ENCODE assay signal across 8 cellular contexts in the genomic region with DNA sequence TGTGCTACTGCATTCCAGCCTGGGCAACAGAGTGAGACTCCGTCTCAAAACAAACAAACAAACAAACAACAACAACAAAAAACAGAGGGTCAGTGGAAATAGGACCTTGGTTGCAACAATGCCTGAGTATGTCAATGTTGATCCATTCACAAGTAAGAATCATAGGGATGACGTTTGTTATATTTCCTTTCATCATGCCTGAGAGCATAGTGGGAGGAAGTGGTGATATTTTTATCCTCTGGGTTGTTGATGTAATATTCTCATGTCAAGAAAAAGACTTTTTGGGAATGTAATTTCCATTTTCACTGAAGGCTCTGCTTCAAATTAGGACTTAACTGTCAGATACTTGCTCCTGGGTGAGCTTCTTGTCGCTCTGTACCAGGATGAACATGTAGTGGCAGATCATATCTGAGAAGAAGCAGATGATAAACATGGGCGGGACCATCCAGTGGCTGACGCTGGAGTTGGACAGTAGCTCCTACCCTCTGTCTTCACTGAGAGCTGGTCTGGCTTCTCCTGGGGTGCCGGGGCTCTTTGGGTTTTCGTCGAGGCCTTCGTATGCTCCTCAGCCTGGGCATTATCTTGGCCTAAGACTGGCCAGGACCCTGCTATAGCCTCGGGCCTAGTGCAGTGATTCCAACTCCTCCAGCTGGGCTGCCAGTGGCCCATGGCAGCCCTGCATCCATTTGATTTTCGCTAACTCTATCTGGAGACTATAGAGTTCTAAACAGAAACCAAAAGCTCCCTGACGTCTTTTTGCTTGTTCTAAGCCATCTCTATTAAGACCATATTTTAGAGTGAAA. TPM values are rescaled to one million over a fixed set of nuclear protein-coding genes. Genes with fewer than 3 reads are reported as not detected.
DNase-seq lines count a peak whose midpoint lies in the region; ATAC-seq, FAIRE-seq and TF ChIP-seq lines count a peak whose summit lies in the region.

No MANE protein-coding gene starts in this region.

- no peaks in the 10 kb centered on the region for H3K27me3 ChIP-seq in rectal smooth muscle tissue (ENCODE audit: control insufficient read depth, insufficient read depth, low read length)

- peaks cover 43% of the 10 kb centered on the region for H3K4me1 Mint-ChIP-seq in activated T-cell treated with anti-CD3 and anti-CD28 coated beads, Interleukin-2, amount 50 U/mL, for 4 hours (ENCODE audit: low read depth)

- H3K36me3 Mint-ChIP-seq in activated T-cell treated with anti-CD3 and anti-CD28 coated beads, Interleukin-2, amount 50 U/mL, for 4 hours (ENCODE audit: insufficient read depth) = peaks cover 15% of the 10 kb centered on the region

- peak; percentile 65 to 79 for ATAC-seq in activated T-cell treated with anti-CD3 and anti-CD28 coated beads, Interleukin-2, amount 50 U/mL, for 4 hours

- peaks cover 6% of the 10 kb centered on the region for H3K4me1 ChIP-seq in rectal smooth muscle tissue (ENCODE audit: control insufficient read depth, insufficient read depth, low read length)

- H3K9me3 Mint-ChIP-seq in activated T-cell treated with anti-CD3 and anti-CD28 coated beads, Interleukin-2, amount 50 U/mL, for 4 hours = no peaks in the 10 kb centered on the region

- no peak for FAIRE-seq in GM19239 (lab: Jason Lieb, UNC)

- H3K27me3 Mint-ChIP-seq in activated T-cell treated with anti-CD3 and anti-CD28 coated beads, Interleukin-2, amount 50 U/mL, for 4 hours (ENCODE audit: low read depth) = no peaks in the 10 kb centered on the region

- H3K36me3 ChIP-seq in rectal smooth muscle tissue (ENCODE audit: control insufficient read depth, insufficient read depth, low read length) = no peaks in the 10 kb centered on the region

- peak overlapping the region; percentile 32 for H3K4me3 ChIP-seq in fibroblast of villous mesenchyme (ENCODE audit: low read depth, low read length)
- H3K4me3 ChIP-seq in rectal smooth muscle tissue (ENCODE audit: low read length) = peak overlapping the region; percentile 46

- DNase-seq in DMS79 treated with DMSO at 0.1 percent for 48 hours (lab: John Stamatoyannopoulos, UW) = peak; percentile 1
- no peak for DNase-seq in DMS79 (lab: John Stamatoyannopoulos, UW)
- no peak for DNase-seq in activated T-cell treated with anti-CD3 and anti-CD28 coated beads, Interleukin-2, amount 50 U/mL, for 4 hours
- DNase-seq in fibroblast of villous mesenchyme (ENCODE audit: low read depth) = peak; percentile 71
- no peak for DNase-seq in superior temporal gyrus (ENCODE audit: extremely low spot score)
- DNase-seq in stimulated activated CD4-positive, alpha-beta T cell treated with anti-CD3 and anti-CD28 coated beads, Interleukin-2, amount 100 ng/mL, for 48 hours = no peak
- no peak for DNase-seq in GM19239 (ENCODE audit: insufficient read length, low spot score)

- no peak overlapping the region for H3K9ac ChIP-seq in rectal smooth muscle tissue (ENCODE audit: low read length)

- H3K27ac ChIP-seq in rectal smooth muscle tissue (ENCODE audit: low read depth, low read length) = peak overlapping the region; percentile 86

- peak overlapping the region; percentile 79 for H3K4me3 Mint-ChIP-seq in activated T-cell treated with anti-CD3 and anti-CD28 coated beads, Interleukin-2, amount 50 U/mL, for 4 hours

- TF ChIP-seq CTCF in fibroblast of villous mesenchyme (IDR thresholded peaks at IDR 0.05; ENCODE audit: insufficient read depth, low read depth, low read length) = no peak

RNA-seq across cellular contexts. Expression of a gene that starts 19.6 kb away (rescaled TPM):
- 100 to 1,000 TPM; 112 to 124 (median 114) TPM for total RNA-seq in activated T-cell treated with anti-CD3 and anti-CD28 coated beads, Interleukin-2, amount 50 U/mL, for 4 hours
- 109 and 142 TPM in 2 replicates for total RNA-seq in fibroblast of villous mesenchyme

RNA-seq across cellular contexts. Expression of a gene that starts 58.2 kb away (rescaled TPM):
- 10 to 100 TPM; 46.5 to 53.4 (median 49.0) TPM for total RNA-seq in activated T-cell treated with anti-CD3 and anti-CD28 coated beads, Interleukin-2, amount 50 U/mL, for 4 hours
- total RNA-seq in fibroblast of villous mesenchyme = 11.9 and 19.4 TPM in 2 replicates

Comparison
In these comparisons a context has a peak if more than half of its experiments do, and no peak if none do; other contexts are left out.
1. DNase-seq: peak in DMS79 treated with DMSO at 0.1 percent for 48 hours (single experiment) and fibroblast of villous mesenchyme (single experiment); none in DMS79 (single experiment), activated T-cell treated with anti-CD3 and anti-CD28 coated beads, Interleukin-2, amount 50 U/mL, for 4 hours (single experiment), superior temporal gyrus (single experiment), stimulated activated CD4-positive, alpha-beta T cell treated with anti-CD3 and anti-CD28 coated beads, Interleukin-2, amount 100 ng/mL, for 48 hours (0 of 2) and GM19239 (single experiment).